ENCODE assay signal across 1 cellular context in the genomic region with DNA sequence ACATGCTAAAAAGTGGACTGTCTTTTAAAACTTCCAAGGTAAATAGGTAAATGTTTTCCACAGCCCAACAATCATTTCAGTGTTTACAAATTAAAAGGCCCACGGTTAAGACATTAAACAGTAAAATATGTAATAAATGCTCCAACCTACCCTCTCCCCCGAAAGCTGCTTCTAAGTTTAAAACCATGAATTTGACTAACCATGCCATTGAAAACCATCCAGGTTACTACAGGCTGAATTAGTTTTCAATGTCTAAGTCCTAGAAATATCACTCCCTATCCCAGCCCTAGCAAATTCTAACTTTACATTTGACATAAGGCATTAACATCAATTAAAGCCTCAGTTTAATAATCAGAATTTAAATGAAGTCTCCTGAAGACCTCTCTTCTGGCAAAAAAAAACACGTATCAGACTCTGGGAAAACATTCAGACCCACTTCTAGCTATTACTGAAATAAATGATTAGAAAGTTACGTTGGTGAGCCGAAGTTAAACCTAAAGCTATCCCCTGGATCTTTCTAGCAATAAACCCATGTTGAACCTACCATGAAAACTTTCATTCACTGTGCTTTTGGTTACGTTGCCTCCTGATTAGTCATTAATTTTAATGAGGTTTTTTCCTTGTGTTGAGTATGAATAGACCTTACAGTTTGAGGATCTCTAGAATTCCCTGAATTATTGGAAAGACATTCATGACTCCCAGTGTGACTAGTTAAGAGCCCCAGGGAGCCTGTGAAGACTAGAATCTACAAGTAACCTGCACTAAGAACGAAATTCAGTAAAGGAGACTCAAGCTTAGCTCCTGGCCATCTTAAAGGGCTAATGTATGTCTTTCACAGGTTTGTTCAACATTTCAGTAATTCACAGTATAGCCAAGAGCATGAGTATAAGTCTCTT.
TF ChIP-seq lines count a peak whose summit lies in the region.

No MANE protein-coding gene starts in this region.

TF ChIP-seq in K562, 482 proteins besides CTCF, POLR2A, EP300 and RAD21 (continued from another document and continues in another):
- TF ChIP-seq, protein P1, sequence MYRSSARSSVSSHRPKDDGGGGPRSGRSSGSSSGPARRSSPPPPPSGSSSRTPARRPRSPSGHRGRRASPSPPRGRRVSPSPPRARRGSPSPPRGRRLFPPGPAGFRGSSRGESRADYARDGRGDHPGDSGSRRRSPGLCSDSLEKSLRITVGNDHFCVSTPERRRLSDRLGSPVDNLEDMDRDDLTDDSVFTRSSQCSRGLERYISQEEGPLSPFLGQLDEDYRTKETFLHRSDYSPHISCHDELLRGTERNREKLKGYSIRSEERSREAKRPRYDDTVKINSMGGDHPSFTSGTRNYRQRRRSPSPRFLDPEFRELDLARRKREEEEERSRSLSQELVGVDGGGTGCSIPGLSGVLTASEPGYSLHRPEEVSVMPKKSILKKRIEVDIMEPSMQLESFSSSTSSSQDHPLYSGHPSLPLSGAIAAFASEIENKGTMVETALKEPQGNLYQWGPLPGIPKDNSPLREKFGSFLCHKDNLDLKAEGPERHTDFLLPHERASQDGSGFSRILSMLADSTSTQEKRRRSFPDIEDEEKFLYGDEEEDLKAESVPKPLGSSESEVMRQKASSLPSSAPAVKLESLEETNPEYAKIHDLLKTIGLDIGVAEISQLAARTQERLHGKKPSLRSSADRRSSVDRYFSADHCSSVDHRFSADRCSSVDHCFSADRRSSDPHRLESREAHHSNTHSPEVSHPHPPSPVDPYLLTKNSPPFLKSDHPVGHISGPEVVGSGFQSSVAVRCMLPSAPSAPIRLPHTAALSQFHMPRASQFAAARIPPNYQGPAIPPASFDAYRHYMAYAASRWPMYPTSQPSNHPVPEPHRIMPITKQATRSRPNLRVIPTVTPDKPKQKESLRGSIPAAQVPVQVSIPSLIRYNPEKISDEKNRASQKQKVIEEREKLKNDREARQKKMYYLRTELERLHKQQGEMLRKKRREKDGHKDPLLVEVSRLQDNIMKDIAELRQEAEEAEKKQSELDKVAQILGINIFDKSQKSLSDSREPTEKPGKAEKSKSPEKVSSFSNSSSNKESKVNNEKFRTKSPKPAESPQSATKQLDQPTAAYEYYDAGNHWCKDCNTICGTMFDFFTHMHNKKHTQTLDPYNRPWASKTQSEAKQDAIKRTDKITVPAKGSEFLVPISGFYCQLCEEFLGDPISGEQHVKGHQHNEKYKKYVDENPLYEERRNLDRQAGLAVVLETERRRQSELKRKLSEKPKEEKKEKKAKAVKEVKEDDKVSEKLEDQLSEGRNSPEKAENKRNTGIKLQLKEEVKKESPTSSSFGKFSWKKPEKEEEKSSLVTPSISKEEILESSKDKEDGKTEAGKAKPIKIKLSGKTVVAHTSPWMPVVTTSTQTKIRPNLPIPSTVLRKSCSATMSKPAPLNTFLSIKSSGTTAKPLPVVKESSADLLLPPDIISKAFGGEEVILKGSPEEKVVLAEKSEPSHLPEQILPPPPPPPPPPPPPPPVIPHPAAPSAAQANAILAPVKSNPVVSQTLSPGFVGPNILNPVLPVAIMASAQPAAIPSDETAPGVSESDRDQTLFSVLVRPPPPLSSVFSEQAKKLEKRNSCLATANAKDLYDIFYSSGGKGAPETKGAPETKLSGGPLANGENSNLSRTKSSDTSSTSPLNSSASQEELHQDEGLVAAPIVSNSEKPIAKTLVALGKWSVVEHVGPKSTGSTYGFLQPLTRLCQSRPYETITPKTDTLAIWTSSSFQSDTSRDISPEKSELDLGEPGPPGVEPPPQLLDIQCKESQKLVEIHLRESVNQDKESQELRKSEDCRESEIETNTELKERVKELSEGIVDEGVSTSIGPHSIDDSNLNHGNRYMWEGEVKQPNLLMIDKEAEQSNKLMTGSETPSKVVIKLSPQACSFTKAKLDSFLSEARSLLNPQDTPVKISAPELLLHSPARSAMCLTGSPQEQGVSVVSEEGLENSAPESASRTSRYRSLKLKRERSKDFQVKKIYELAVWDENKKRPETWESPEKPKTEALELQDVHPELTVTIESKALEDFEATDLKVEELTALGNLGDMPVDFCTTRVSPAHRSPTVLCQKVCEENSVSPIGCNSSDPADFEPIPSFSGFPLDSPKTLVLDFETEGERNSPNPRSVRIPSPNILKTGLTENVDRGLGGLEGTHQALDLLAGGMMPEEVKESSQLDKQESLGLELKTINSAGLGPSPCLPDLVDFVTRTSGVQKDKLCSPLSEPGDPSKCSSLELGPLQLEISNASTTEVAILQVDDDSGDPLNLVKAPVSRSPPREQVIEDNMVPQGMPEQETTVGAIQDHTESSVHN (IDR thresholded peaks at IDR 0.05; ENCODE audit: borderline replicate concordance in 1 of 2, low read depth in 1 of 2) = no peak
- TF ChIP-seq RBBP5 (IDR thresholded peaks at IDR 0.05; ENCODE audit: borderline replicate concordance, insufficient read depth, low read length, poor library complexity, severe bottlenecking) (no peak), ZBTB17 (CRISPR knock-in tag; IDR thresholded peaks at IDR 0.05) (no peak), TCF3 (CRISPR knock-in tag; IDR thresholded peaks at IDR 0.05) (no peak), CCAR2 (IDR thresholded peaks at IDR 0.05; ENCODE audit: low read depth, low read length) (no peak), CHD1 (IDR thresholded peaks at IDR 0.05; ENCODE audit: low read length) (no peak), EGR1 (conservative IDR thresholded peaks at IDR 0.05) (no peak), FOXJ2 (tag; IDR thresholded peaks at IDR 0.05) (no peak), ZNF282 (CRISPR knock-in tag; IDR thresholded peaks at IDR 0.05) (no peak), POLR2B (IDR thresholded peaks at IDR 0.05; ENCODE audit: low read depth, partially characterized antibody) (peak; percentile 82), SMC3 (conservative IDR thresholded peaks at IDR 0.05; ENCODE audit: insufficient read depth, low read depth, low read length) (no peak), ZBTB8A (IDR thresholded peaks at IDR 0.05; ENCODE audit: partially characterized antibody) (no peak), FOS (IDR thresholded peaks at IDR 0.05; ENCODE audit: extremely low read depth, insufficient read length) (no peak), CTBP1 (IDR thresholded peaks at IDR 0.05; ENCODE audit: borderline replicate concordance) (no peak), SMARCA4 (IDR thresholded peaks at IDR 0.05) (no peak), NCOA2 (IDR thresholded peaks at IDR 0.05; ENCODE audit: partially characterized antibody in 2 of 2) (no peak), ILF3 (IDR thresholded peaks at IDR 0.05; ENCODE audit: borderline replicate concordance) (peak; percentile 89), ZNF354B (CRISPR knock-in tag; IDR thresholded peaks at IDR 0.05) (0 out of 2 replicates have a peak, but pooled peaks have one; percentile 35), BHLHE40 (IDR thresholded peaks at IDR 0.05; ENCODE audit: low read length) (no peak), CHD2 (IDR thresholded peaks at IDR 0.05; ENCODE audit: low read depth, low read length) (no peak), BCOR (IDR thresholded peaks at IDR 0.05) (no peak), ZNF134 (CRISPR knock-in tag; conservative IDR thresholded peaks at IDR 0.05) (no peak), MTA1 (IDR thresholded peaks at IDR 0.05; ENCODE audit: borderline replicate concordance) (no peak), TAF15 (IDR thresholded peaks at IDR 0.05; ENCODE audit: low read depth, low read length) (no peak), TBL1XR1 (IDR thresholded peaks at IDR 0.05; ENCODE audit: low read length in 2 of 2) (no peak), SP1 (CRISPR knock-in tag; IDR thresholded peaks at IDR 0.05) (peak; percentile 62; the same call in 1 of the 2 replicates), ETV5 (CRISPR knock-in tag; IDR thresholded peaks at IDR 0.05; ENCODE audit: low read depth) (no peak), SETDB1 (IDR thresholded peaks at IDR 0.05; ENCODE audit: low read length) (no peak), TEAD1 (CRISPR knock-in tag; IDR thresholded peaks at IDR 0.05) (peak in 1 of 2 experiments; percentile 40; a peak in 2 of 4 replicates), NFIX (CRISPR knock-in tag; IDR thresholded peaks at IDR 0.05; ENCODE audit: low read depth) (no peak), KLF1 (tag; IDR thresholded peaks at IDR 0.05) (no peak)
- TF ChIP-seq, protein P2, sequence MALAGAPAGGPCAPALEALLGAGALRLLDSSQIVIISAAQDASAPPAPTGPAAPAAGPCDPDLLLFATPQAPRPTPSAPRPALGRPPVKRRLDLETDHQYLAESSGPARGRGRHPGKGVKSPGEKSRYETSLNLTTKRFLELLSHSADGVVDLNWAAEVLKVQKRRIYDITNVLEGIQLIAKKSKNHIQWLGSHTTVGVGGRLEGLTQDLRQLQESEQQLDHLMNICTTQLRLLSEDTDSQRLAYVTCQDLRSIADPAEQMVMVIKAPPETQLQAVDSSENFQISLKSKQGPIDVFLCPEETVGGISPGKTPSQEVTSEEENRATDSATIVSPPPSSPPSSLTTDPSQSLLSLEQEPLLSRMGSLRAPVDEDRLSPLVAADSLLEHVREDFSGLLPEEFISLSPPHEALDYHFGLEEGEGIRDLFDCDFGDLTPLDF (CRISPR knock-in tag; IDR thresholded peaks at IDR 0.05) = no peak
- TF ChIP-seq, protein P3, sequence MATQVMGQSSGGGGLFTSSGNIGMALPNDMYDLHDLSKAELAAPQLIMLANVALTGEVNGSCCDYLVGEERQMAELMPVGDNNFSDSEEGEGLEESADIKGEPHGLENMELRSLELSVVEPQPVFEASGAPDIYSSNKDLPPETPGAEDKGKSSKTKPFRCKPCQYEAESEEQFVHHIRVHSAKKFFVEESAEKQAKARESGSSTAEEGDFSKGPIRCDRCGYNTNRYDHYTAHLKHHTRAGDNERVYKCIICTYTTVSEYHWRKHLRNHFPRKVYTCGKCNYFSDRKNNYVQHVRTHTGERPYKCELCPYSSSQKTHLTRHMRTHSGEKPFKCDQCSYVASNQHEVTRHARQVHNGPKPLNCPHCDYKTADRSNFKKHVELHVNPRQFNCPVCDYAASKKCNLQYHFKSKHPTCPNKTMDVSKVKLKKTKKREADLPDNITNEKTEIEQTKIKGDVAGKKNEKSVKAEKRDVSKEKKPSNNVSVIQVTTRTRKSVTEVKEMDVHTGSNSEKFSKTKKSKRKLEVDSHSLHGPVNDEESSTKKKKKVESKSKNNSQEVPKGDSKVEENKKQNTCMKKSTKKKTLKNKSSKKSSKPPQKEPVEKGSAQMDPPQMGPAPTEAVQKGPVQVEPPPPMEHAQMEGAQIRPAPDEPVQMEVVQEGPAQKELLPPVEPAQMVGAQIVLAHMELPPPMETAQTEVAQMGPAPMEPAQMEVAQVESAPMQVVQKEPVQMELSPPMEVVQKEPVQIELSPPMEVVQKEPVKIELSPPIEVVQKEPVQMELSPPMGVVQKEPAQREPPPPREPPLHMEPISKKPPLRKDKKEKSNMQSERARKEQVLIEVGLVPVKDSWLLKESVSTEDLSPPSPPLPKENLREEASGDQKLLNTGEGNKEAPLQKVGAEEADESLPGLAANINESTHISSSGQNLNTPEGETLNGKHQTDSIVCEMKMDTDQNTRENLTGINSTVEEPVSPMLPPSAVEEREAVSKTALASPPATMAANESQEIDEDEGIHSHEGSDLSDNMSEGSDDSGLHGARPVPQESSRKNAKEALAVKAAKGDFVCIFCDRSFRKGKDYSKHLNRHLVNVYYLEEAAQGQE (CRISPR knock-in tag; IDR thresholded peaks at IDR 0.05; ENCODE audit: low read depth) = no peak
- TF ChIP-seq, protein P4, sequence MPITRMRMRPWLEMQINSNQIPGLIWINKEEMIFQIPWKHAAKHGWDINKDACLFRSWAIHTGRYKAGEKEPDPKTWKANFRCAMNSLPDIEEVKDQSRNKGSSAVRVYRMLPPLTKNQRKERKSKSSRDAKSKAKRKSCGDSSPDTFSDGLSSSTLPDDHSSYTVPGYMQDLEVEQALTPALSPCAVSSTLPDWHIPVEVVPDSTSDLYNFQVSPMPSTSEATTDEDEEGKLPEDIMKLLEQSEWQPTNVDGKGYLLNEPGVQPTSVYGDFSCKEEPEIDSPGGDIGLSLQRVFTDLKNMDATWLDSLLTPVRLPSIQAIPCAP (CRISPR knock-in tag; IDR thresholded peaks at IDR 0.05; ENCODE audit: borderline replicate concordance) = no peak
- TF ChIP-seq, protein P5, sequence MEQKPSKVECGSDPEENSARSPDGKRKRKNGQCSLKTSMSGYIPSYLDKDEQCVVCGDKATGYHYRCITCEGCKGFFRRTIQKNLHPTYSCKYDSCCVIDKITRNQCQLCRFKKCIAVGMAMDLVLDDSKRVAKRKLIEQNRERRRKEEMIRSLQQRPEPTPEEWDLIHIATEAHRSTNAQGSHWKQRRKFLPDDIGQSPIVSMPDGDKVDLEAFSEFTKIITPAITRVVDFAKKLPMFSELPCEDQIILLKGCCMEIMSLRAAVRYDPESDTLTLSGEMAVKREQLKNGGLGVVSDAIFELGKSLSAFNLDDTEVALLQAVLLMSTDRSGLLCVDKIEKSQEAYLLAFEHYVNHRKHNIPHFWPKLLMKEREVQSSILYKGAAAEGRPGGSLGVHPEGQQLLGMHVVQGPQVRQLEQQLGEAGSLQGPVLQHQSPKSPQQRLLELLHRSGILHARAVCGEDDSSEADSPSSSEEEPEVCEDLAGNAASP (IDR thresholded peaks at IDR 0.05) = no peak
- TF ChIP-seq, protein P6, sequence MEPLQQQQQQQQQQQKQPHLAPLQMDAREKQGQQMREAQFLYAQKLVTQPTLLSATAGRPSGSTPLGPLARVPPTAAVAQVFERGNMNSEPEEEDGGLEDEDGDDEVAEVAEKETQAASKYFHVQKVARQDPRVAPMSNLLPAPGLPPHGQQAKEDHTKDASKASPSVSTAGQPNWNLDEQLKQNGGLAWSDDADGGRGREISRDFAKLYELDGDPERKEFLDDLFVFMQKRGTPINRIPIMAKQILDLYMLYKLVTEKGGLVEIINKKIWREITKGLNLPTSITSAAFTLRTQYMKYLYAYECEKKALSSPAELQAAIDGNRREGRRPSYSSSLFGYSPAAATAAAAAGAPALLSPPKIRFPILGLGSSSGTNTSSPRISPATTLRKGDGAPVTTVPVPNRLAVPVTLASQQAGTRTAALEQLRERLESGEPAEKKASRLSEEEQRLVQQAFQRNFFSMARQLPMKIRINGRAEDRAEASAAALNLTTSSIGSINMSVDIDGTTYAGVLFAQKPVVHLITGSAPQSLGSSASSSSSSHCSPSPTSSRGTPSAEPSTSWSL (CRISPR knock-in tag; IDR thresholded peaks at IDR 0.05; ENCODE audit: borderline replicate concordance) = no peak
- TF ChIP-seq, protein P7, sequence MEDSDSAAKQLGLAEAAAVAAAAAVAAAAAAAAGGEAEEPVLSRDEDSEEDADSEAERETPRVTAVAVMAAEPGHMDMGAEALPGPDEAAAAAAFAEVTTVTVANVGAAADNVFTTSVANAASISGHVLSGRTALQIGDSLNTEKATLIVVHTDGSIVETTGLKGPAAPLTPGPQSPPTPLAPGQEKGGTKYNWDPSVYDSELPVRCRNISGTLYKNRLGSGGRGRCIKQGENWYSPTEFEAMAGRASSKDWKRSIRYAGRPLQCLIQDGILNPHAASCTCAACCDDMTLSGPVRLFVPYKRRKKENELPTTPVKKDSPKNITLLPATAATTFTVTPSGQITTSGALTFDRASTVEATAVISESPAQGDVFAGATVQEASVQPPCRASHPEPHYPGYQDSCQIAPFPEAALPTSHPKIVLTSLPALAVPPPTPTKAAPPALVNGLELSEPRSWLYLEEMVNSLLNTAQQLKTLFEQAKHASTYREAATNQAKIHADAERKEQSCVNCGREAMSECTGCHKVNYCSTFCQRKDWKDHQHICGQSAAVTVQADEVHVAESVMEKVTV (CRISPR knock-in tag; IDR thresholded peaks at IDR 0.05) = no peak
- TF ChIP-seq, protein P8, sequence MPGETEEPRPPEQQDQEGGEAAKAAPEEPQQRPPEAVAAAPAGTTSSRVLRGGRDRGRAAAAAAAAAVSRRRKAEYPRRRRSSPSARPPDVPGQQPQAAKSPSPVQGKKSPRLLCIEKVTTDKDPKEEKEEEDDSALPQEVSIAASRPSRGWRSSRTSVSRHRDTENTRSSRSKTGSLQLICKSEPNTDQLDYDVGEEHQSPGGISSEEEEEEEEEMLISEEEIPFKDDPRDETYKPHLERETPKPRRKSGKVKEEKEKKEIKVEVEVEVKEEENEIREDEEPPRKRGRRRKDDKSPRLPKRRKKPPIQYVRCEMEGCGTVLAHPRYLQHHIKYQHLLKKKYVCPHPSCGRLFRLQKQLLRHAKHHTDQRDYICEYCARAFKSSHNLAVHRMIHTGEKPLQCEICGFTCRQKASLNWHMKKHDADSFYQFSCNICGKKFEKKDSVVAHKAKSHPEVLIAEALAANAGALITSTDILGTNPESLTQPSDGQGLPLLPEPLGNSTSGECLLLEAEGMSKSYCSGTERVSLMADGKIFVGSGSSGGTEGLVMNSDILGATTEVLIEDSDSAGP (CRISPR knock-in tag; IDR thresholded peaks at IDR 0.05) = no peak
